ENCODE assay signal across 20 cellular contexts in the genomic region with DNA sequence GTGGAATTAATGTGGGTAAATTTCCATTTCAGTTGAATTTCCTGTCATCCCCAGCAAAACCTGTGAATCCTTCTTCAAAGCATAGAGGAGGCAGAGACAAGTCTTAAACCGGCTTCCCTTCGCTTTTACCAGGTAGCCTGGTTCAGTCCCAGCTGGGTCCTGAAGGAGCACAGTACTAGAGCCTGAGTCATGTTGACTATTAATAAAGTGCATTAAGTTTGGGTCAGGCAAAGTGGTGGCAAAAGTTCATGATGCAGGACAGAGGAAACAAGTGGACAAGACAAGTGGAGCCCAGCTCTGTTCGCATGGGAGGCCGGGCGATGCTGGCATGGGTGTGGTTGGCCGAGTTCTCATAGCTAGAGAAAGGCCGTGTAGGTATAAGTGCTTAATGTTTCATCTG.
"Had no signal": no experiment of that assay in that cellular context is flagged by ENCODE, and none has a peak within 500 bp of the region (broad histone marks: within the 10 kb centered on the region; RNA-seq: fewer than 3 reads in every experiment).

No MANE protein-coding gene starts in this region.

- DNase-seq: activated CD4-positive, alpha-beta memory T cell treated with anti-CD3 and anti-CD28 coated beads for 36 hours; activated CD4-positive, alpha-beta T cell treated with anti-CD3 and anti-CD28 coated beads for 1 hour; activated CD8-positive, alpha-beta memory T cell treated with anti-CD3 and anti-CD28 coated beads, Interleukin-2, amount 10 ng/mL, durations not matched to agents 7 days and 5 days; activated T-cell treated with anti-CD3 and anti-CD28 coated beads, Interleukin-2, amount 50 U/mL, for 48 hours; dorsolateral prefrontal cortex; left lung; mucosa of descending colon; nephron progenitor cell; occipital lobe; spleen; stomach; T-helper 1 cell; testis; upper lobe of right lung had no signal

- ATAC-seq: activated CD8-positive, alpha-beta memory T cell treated with anti-CD3 and anti-CD28 coated beads, Interleukin-2, amount 10 ng/mL, durations not matched to agents 7 days and 5 days; left lung; mucosa of descending colon; sciatic nerve; SK-N-SH treated with all-trans-retinoic acid at 6 μM for 48 hours; upper lobe of right lung had no signal

- H3K27me3 Mint-ChIP-seq: activated CD4-positive, alpha-beta memory T cell treated with anti-CD3 and anti-CD28 coated beads for 36 hours; activated CD8-positive, alpha-beta memory T cell treated with anti-CD3 and anti-CD28 coated beads, Interleukin-2, amount 10 ng/mL, durations not matched to agents 7 days and 5 days; memory B cell had no signal

- H3K9me3 Mint-ChIP-seq: activated CD4-positive, alpha-beta memory T cell treated with anti-CD3 and anti-CD28 coated beads for 36 hours; memory B cell; nephron progenitor cell had no signal

- H3K9me3 ChIP-seq: ascending aorta, breast epithelium, left lung, mucosa of descending colon, spleen, stomach, testis, upper lobe of right lung had no signal

- H3K27ac Mint-ChIP-seq: activated CD4-positive, alpha-beta memory T cell treated with anti-CD3 and anti-CD28 coated beads for 36 hours; activated CD8-positive, alpha-beta memory T cell treated with anti-CD3 and anti-CD28 coated beads, Interleukin-2, amount 10 ng/mL, durations not matched to agents 7 days and 5 days had no signal

- H3K4me3 Mint-ChIP-seq: activated CD4-positive, alpha-beta memory T cell treated with anti-CD3 and anti-CD28 coated beads for 36 hours; activated CD8-positive, alpha-beta memory T cell treated with anti-CD3 and anti-CD28 coated beads, Interleukin-2, amount 10 ng/mL, durations not matched to agents 7 days and 5 days; memory B cell; nephron progenitor cell had no signal

- H3K27me3 ChIP-seq: ascending aorta, breast epithelium, dorsolateral prefrontal cortex, hepatocyte, left lung, spleen, stomach, testis, upper lobe of right lung had no signal

- H3K4me1 ChIP-seq: ascending aorta, breast epithelium, upper lobe of right lung had no signal

- H3K4me3 ChIP-seq: ascending aorta, breast epithelium, dorsolateral prefrontal cortex, hepatocyte, left lung, mucosa of descending colon, spleen, stomach, testis, upper lobe of right lung had no signal

- H3K27ac ChIP-seq: ascending aorta, breast epithelium, dorsolateral prefrontal cortex, hepatocyte, left lung, spleen, stomach, testis, upper lobe of right lung had no signal
